In genomic region chr18:3688682-3689081, GRCh38 we compare ENCODE assay signal across 1 cellular context.
TF ChIP-seq lines count a peak whose summit lies in the region.

No MANE protein-coding gene starts in this region.

TF ChIP-seq in SK-N-SH, 30 proteins besides CTCF, POLR2A, EP300 and RAD21 (continued from another document):
- peak; percentile 40; the same call in 1 of the 2 replicates for TF ChIP-seq ZBTB33 (IDR thresholded peaks at IDR 0.05; ENCODE audit: borderline replicate concordance, low read depth)
- TF ChIP-seq, protein P1, sequence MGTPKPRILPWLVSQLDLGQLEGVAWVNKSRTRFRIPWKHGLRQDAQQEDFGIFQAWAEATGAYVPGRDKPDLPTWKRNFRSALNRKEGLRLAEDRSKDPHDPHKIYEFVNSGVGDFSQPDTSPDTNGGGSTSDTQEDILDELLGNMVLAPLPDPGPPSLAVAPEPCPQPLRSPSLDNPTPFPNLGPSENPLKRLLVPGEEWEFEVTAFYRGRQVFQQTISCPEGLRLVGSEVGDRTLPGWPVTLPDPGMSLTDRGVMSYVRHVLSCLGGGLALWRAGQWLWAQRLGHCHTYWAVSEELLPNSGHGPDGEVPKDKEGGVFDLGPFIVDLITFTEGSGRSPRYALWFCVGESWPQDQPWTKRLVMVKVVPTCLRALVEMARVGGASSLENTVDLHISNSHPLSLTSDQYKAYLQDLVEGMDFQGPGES (IDR thresholded peaks at IDR 0.05; ENCODE audit: low read depth, low read length): no peak
- TF ChIP-seq YY1 (IDR thresholded peaks at IDR 0.05; ENCODE audit: low read depth): no peak
- TF ChIP-seq SIN3A (IDR thresholded peaks at IDR 0.05; ENCODE audit: borderline replicate concordance, low read depth, low read length): 0 out of 2 replicates have a peak, but pooled peaks have one; percentile 23
- peak; percentile 69 for TF ChIP-seq JUND (IDR thresholded peaks at IDR 0.05)
- TF ChIP-seq GATA2 (CRISPR knock-in tag; IDR thresholded peaks at IDR 0.05): no peak
- TF ChIP-seq, protein P2, sequence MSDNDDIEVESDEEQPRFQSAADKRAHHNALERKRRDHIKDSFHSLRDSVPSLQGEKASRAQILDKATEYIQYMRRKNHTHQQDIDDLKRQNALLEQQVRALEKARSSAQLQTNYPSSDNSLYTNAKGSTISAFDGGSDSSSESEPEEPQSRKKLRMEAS (IDR thresholded peaks at IDR 0.05; ENCODE audit: low read depth): peak; percentile 86
- peak; percentile 63 for TF ChIP-seq RCOR1 (IDR thresholded peaks at IDR 0.05; ENCODE audit: low read length)
- peak; percentile 72; the same call in 1 of the 2 replicates for TF ChIP-seq RXRA (IDR thresholded peaks at IDR 0.05; ENCODE audit: borderline replicate concordance, low read depth)
- TF ChIP-seq POLR2AphosphoS5 (IDR thresholded peaks at IDR 0.05; ENCODE audit: low read depth, low read length): peak; percentile 71
- TF ChIP-seq FOSL2 (IDR thresholded peaks at IDR 0.05; ENCODE audit: borderline replicate concordance, low read depth): peak; percentile 71; the same call in 1 of the 2 replicates
- no peak for TF ChIP-seq SMC3 (IDR thresholded peaks at IDR 0.05; ENCODE audit: low read depth, low read length)
- TF ChIP-seq NFIC (IDR thresholded peaks at IDR 0.05; ENCODE audit: borderline replicate concordance): peak; percentile 91
- TF ChIP-seq NRF1 (IDR thresholded peaks at IDR 0.05; ENCODE audit: low read depth, low read length): no peak
- peak; percentile 77 for TF ChIP-seq FOXM1 (IDR thresholded peaks at IDR 0.05; ENCODE audit: low read depth)
- 0 out of 2 replicates have a peak, but pooled peaks have one; percentile 39 for TF ChIP-seq REST (IDR thresholded peaks at IDR 0.05; ENCODE audit: low read depth, low read length)
- TF ChIP-seq GABPA (IDR thresholded peaks at IDR 0.05; ENCODE audit: low read depth): no peak
